15 cellular contexts compared by ENCODE assay signal in genomic region chr5:168315416-168315990, GRCh38. TPM values are rescaled to one million over a fixed set of nuclear protein-coding genes. Genes with fewer than 3 reads are reported as not detected.
DNase-seq lines count a peak whose midpoint lies in the region; ATAC-seq, FAIRE-seq and TF ChIP-seq lines count a peak whose summit lies in the region.
"Had no signal": no experiment of that assay in that cellular context is flagged by ENCODE, and none has a peak within 500 bp of the region (broad histone marks: within the 10 kb centered on the region; RNA-seq: fewer than 3 reads in every experiment).

No MANE protein-coding gene starts in this region.

- no peaks in the 10 kb centered on the region for H3K36me3 ChIP-seq in HUES48 (ENCODE audit: control insufficient read depth, insufficient read depth, low read length)
- no peaks in the 10 kb centered on the region for H3K36me3 ChIP-seq in lower lobe of right lung
- H3K36me3 ChIP-seq in smooth muscle cell (ENCODE audit: low read depth): no peaks in the 10 kb centered on the region
- H3K36me3 ChIP-seq: cardiac muscle cell had no signal

- no peaks in the 10 kb centered on the region for H3K9me3 ChIP-seq in HUES48 (ENCODE audit: control insufficient read depth, insufficient read depth, low read length)
- no peaks in the 10 kb centered on the region for H3K9me3 ChIP-seq in lower lobe of right lung
- H3K9me3 ChIP-seq in smooth muscle cell (replicated peaks; ENCODE audit: low read depth): no peaks in the 10 kb centered on the region

- H3K4me2 ChIP-seq in smooth muscle cell: peak overlapping the region; percentile 28

- peak overlapping the region; percentile 71 for H3K27ac ChIP-seq in HUES48 (ENCODE audit: low read depth, low read length)
- H3K27ac ChIP-seq in caudate nucleus (ENCODE audit: low read depth, low read length): peak overlapping the region; percentile 62
- peak overlapping the region; percentile 68 for H3K27ac ChIP-seq in lower lobe of right lung
- peak overlapping the region; percentile 63 for H3K27ac ChIP-seq in smooth muscle cell (ENCODE audit: low read depth)
- H3K27ac ChIP-seq: cardiac muscle cell had no signal

- 93% methylated on average over 10 of the region's 10 CpGs for WGBS in smooth muscle cell (ENCODE audit: low lambda C conversion rate)

- DNase-seq in caudate nucleus (lab: John Stamatoyannopoulos, UW) (no peak), lower lobe of right lung (no peak), smooth muscle cell (lab: John Stamatoyannopoulos, UW; ENCODE audit: unreplicated experiment) (no peak), GM12892 (ENCODE audit: insufficient read length) (no peak), SHP77 treated with DMSO at 0.1 percent for 48 hours (lab: John Stamatoyannopoulos, UW) (no peak)
- no peak for DNase-seq in central memory CD4-positive, alpha-beta T cell
- DNase-seq: activated CD4-positive, alpha-beta T cell treated with anti-CD3 and anti-CD28 coated beads, Interleukin-2, amount 50 U/mL, for 48 hours; activated effector memory CD4-positive, alpha-beta T cell treated with anti-CD3 and anti-CD28 coated beads, Interleukin-2, amount 50 U/mL, for 16 hours; CD4-positive, alpha-beta T cell; erythroblast; NCI-H2107 had no signal

- intact Hi-C loops in lower lobe of right lung (cut with DNase I): no loop called here

- no peak overlapping the region for H2AFZ ChIP-seq in smooth muscle cell (ENCODE audit: low read depth)

- ATAC-seq in lower lobe of right lung (peak in 1 of 2 donors; percentile 2), GM19455 (IDR thresholded peaks at IDR 0.05; ENCODE audit: unreplicated experiment) (no peak)

- H4K20me1 ChIP-seq in smooth muscle cell (ENCODE audit: low read depth): no peaks in the 10 kb centered on the region

- no peak overlapping the region for H3K4me3 ChIP-seq in HUES48 (ENCODE audit: low read depth, low read length)
- H3K4me3 ChIP-seq in lower lobe of right lung: no peak overlapping the region
- no peak overlapping the region for H3K4me3 ChIP-seq in smooth muscle cell
- H3K4me3 ChIP-seq: cardiac muscle cell had no signal

- FAIRE-seq in GM12892 (lab: Jason Lieb, UNC): no peak

- TF ChIP-seq CTCF in lower lobe of right lung (IDR thresholded peaks at IDR 0.05): no peak
- no peak for TF ChIP-seq CTCF in smooth muscle cell (IDR thresholded peaks at IDR 0.05; ENCODE audit: borderline replicate concordance, insufficient read depth, poor library complexity, severe bottlenecking)

- TF ChIP-seq POLR2A in GM12892 (IDR thresholded peaks at IDR 0.05; ENCODE audit: low read depth, low read length): no peak

- H3K9ac ChIP-seq in HUES48 (ENCODE audit: low read depth, low read length): no peak overlapping the region
- H3K9ac ChIP-seq in smooth muscle cell (ENCODE audit: low read depth): peak overlapping the region; percentile 1

- no peaks in the 10 kb centered on the region for H3K79me2 ChIP-seq in smooth muscle cell (ENCODE audit: low read depth)

- H3K4me1 ChIP-seq in HUES48 (ENCODE audit: control insufficient read depth, insufficient read depth, low read length) (peaks cover 21% of the 10 kb centered on the region), lower lobe of right lung (peaks cover 10% of the 10 kb centered on the region), smooth muscle cell (ENCODE audit: low read depth) (peaks cover 16% of the 10 kb centered on the region)

- H3K27me3 ChIP-seq in HUES48 (ENCODE audit: control insufficient read depth, insufficient read depth, low read length): no peaks in the 10 kb centered on the region
- no peaks in the 10 kb centered on the region for H3K27me3 ChIP-seq in lower lobe of right lung (ENCODE audit: low read depth)
- no peaks in the 10 kb centered on the region for H3K27me3 ChIP-seq in smooth muscle cell (ENCODE audit: low read depth)
- H3K27me3 ChIP-seq: cardiac muscle cell had no signal

- peaks cover 10% of the 10 kb centered on the region for H3F3A ChIP-seq in smooth muscle cell (ENCODE audit: low read depth)

RNA-seq across cellular contexts. Expression of gene WWC1, which starts 24.1 kb away (rescaled TPM):
- total RNA-seq in lower lobe of right lung (61.9 TPM), smooth muscle cell (3.7 and 4.5 TPM in 2 replicates)
- 6.3 and 7.5 TPM in 2 replicates for polyA plus RNA-seq in smooth muscle cell
- 4.9 TPM for polyA plus RNA-seq in GM12892 (2012; ENCODE audit: missing spikeins)
- total RNA-seq: T-helper 2 cell treated with Interferon-gamma antibody and Interleukin-4, amounts not matched to agents 100 ng/mL and 5 ng/mL, for 36 hours had no signal

Comparison
In these comparisons a context has a peak if more than half of its experiments do, and no peak if none do; other contexts are left out.
1. RNA of gene WWC1, which starts 24.1 kb away (total RNA-seq): 61.9 TPM in lower lobe of right lung (single experiment); 3.7 to 4.5 TPM in smooth muscle cell; every median in the first group is over 10 times any median in the second.
2. Peak in every context shown above with its lines, with median percentiles within 50 percentile points of each other: H3K27ac ChIP-seq.